In the genomic region with DNA sequence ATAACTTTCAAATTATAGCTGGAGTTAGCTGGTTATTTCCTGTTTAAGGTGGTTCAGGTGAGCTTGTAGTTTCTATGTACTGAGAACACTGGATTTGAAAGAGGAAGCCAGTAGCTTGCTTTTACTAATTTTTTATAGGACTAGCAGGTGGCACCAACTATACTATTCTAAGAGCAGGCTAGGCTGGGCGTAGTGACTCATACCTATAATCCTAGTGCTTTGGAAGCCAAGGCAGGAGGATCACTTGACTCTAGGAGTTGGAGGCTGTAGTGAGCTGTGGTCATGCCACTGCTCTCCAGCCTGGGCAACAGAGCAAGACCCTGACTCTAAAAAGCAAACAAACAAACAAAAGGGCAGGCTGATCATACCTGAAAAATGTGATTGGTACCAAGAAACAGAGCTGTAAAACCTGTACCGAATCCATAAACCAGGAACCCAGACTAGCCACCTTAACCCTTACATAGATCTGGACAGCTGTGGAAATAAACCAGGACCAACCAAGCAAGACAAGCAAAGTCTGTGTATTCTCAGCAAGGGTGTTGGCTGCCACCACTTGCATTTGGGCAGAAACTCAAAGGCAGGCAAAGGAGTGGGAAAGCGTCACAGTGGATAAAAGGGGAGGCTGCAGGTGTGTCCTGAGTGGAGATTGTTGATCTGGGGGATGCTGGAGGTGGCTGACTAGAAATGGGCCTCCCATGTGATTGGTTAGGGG, we compare ENCODE assay signal across 17 cellular contexts. TPM values are rescaled to one million over a fixed set of nuclear protein-coding genes. Genes with fewer than 3 reads are reported as not detected.
A peak's percentile ranks its signal among the peaks of the same experiment; 100 is the strongest.
DNase-seq lines count a peak whose midpoint lies in the region; ATAC-seq and TF ChIP-seq lines count a peak whose summit lies in the region.
"Had no signal": no experiment of that assay in that cellular context is flagged by ENCODE, and none has a peak within 500 bp of the region (broad histone marks: within the 10 kb centered on the region; RNA-seq: fewer than 3 reads in every experiment).

No MANE protein-coding gene starts in this region.

- intact Hi-C loops in colonic mucosa (cut with DNase I) (no loop called here), A673 (cut with micrococcal nuclease; ENCODE audit: unreplicated experiment) (no loop called here)

- CTCF ChIA-PET in A673 (lab: Charles Lee) = no interaction called here

- BruUV-seq in A673 (replicated peaks; lab: Mats Ljungman, UMichigan) = no TSS peak

- peak overlapping the region in 7 of 8 donors; percentile 22 to 77 (median 70) for H3K4me3 Mint-ChIP-seq in naive B cell
- H3K4me3 Mint-ChIP-seq in glutamatergic neuron (ENCODE audit: unreplicated experiment) = no peak overlapping the region
- H3K4me3 Mint-ChIP-seq: activated T-cell treated with anti-CD3 and anti-CD28 coated beads, Interleukin-2, amount 50 U/mL, for 4 hours had no signal

- TF ChIP-seq CTCF in MM.1S (IDR thresholded peaks at IDR 0.05; ENCODE audit: low read length) (no peak), colonic mucosa (IDR thresholded peaks at IDR 0.05) (no peak), A673 (conservative IDR thresholded peaks at IDR 0.05; ENCODE audit: low read depth, low read length) (no peak), glutamatergic neuron (IDR thresholded peaks at IDR 0.05; ENCODE audit: partially characterized antibody, unreplicated experiment) (no peak)

- no peaks in the 10 kb centered on the region for H3K9me2 ChIP-seq in MM.1S (replicated peaks; ENCODE audit: insufficient read depth, low read length)

- H3K27ac Mint-ChIP-seq in naive B cell = peak overlapping the region; percentile 46 to 93 (median 76)
- H3K27ac Mint-ChIP-seq in glutamatergic neuron (ENCODE audit: unreplicated experiment) = no peak overlapping the region

- H4K20me1 ChIP-seq in MM.1S (ENCODE audit: insufficient read depth, low read length) = no peaks in the 10 kb centered on the region

- no peak overlapping the region for H3K4me3 ChIP-seq in MM.1S (ENCODE audit: low read length)
- H3K4me3 ChIP-seq in colonic mucosa = no peak overlapping the region
- H3K4me3 ChIP-seq in A673 (ENCODE audit: low read depth, low read length, poor library complexity, severe bottlenecking) = no peak overlapping the region
- H3K4me3 ChIP-seq: skin epidermis had no signal

- H3K79me2 ChIP-seq in MM.1S (ENCODE audit: low read length) = no peaks in the 10 kb centered on the region

- ATAC-seq in naive B cell (ENCODE audit: low read depth in 2 of 2) = peak; percentile 93 to 97
- ATAC-seq in HG03432 (IDR thresholded peaks at IDR 0.05; ENCODE audit: unreplicated experiment) = no peak
- ATAC-seq: activated T-cell treated with anti-CD3 and anti-CD28 coated beads, Interleukin-2, amount 50 U/mL, for 4 hours had no signal

- peak; percentile 83 for DNase-seq in DMS53 (lab: John Stamatoyannopoulos, UW)
- peak; percentile 64 for DNase-seq in MM.1S
- peak; percentile 60 for DNase-seq in colonic mucosa
- DNase-seq in naive B cell = peak; percentile 51
- DNase-seq in EL = no peak
- DNase-seq in A673 (ENCODE audit: low spot score) = no peak
- DNase-seq in glutamatergic neuron = no peak
- DNase-seq: activated CD4-positive, alpha-beta T cell treated with anti-CD3 and anti-CD28 coated beads for 4 hours; activated T-cell treated with anti-CD3 and anti-CD28 coated beads, Interleukin-2, amount 50 U/mL, for 4 hours; foreskin fibroblast; NCI-H1436 treated with DMSO at 0.1 percent for 48 hours; NCI-H526; nucleus accumbens; stimulated activated naive CD4-positive, alpha-beta T cell treated with Interleukin-2 at 50 U/mL for 16 hours had no signal

- H3K9me3 ChIP-seq in MM.1S (replicated peaks; ENCODE audit: insufficient read depth, low read length) (no peaks in the 10 kb centered on the region), colonic mucosa (no peaks in the 10 kb centered on the region), A673 (ENCODE audit: low read depth, low read length, poor library complexity, severe bottlenecking) (no peaks in the 10 kb centered on the region)

- H3K9ac ChIP-seq in MM.1S (ENCODE audit: low read length) (no peak overlapping the region), colonic mucosa (ENCODE audit: low read depth in 2 of 2, low read length in 2 of 2) (no peak overlapping the region)

- H3K27ac ChIP-seq in MM.1S (ENCODE audit: low read length) = peak overlapping the region; percentile 54; the same call in 1 of the 2 replicates
- peak overlapping the region; percentile 74 for H3K27ac ChIP-seq in colonic mucosa
- no peak overlapping the region for H3K27ac ChIP-seq in A673 (ENCODE audit: low read depth, low read length, poor library complexity, severe bottlenecking)
- H3K27ac ChIP-seq: skin epidermis had no signal

- no peaks in the 10 kb centered on the region for H3K36me3 ChIP-seq in MM.1S (replicated peaks; ENCODE audit: insufficient read depth, low read length)
- H3K36me3 ChIP-seq in colonic mucosa = no peaks in the 10 kb centered on the region
- no peaks in the 10 kb centered on the region for H3K36me3 ChIP-seq in A673 (ENCODE audit: insufficient read depth, low read length, poor library complexity, severe bottlenecking)

- no peak overlapping the region for H2AFZ ChIP-seq in MM.1S (ENCODE audit: low read length)

- 0 out of 2 replicates have a peak, but pooled peaks cover 4% of the 10 kb centered on the region for H3F3A ChIP-seq in MM.1S (ENCODE audit: insufficient read depth, low read length)

- H3K27me3 Mint-ChIP-seq in naive B cell (peaks cover under 1 to 4% (median 2%) of the 10 kb centered on the region in 3 donors), glutamatergic neuron (ENCODE audit: unreplicated experiment) (no peaks in the 10 kb centered on the region)

- H3K27me3 ChIP-seq in MM.1S (replicated peaks; ENCODE audit: insufficient read depth, low read length) = no peaks in the 10 kb centered on the region
- H3K27me3 ChIP-seq in colonic mucosa = no peaks in the 10 kb centered on the region
- no peaks in the 10 kb centered on the region for H3K27me3 ChIP-seq in A673 (replicated peaks; ENCODE audit: insufficient read depth, low read depth, low read length, poor library complexity)

- H3K4me1 ChIP-seq in MM.1S (ENCODE audit: low read length) (peaks cover 14% of the 10 kb centered on the region), colonic mucosa (peaks cover 7% of the 10 kb centered on the region), A673 (ENCODE audit: insufficient read depth, low read length, poor library complexity, severe bottlenecking) (no peaks in the 10 kb centered on the region)

- H3K9me3 Mint-ChIP-seq in naive B cell (peaks cover 0 to 2% (median 0%) of the 10 kb centered on the region in 7 donors), glutamatergic neuron (ENCODE audit: unreplicated experiment) (peaks cover 1% of the 10 kb centered on the region)
- H3K9me3 Mint-ChIP-seq: activated T-cell treated with anti-CD3 and anti-CD28 coated beads, Interleukin-2, amount 50 U/mL, for 4 hours had no signal

- peaks cover 13 to 24% (median 22%) of the 10 kb centered on the region in 3 donors for H3K4me1 Mint-ChIP-seq in naive B cell
- peaks cover 4% of the 10 kb centered on the region for H3K4me1 Mint-ChIP-seq in glutamatergic neuron (ENCODE audit: low read depth, unreplicated experiment)

- no peaks in the 10 kb centered on the region for H3K36me3 Mint-ChIP-seq in naive B cell
- no peaks in the 10 kb centered on the region for H3K36me3 Mint-ChIP-seq in glutamatergic neuron (ENCODE audit: unreplicated experiment)

- H3K4me2 ChIP-seq in MM.1S (ENCODE audit: low read depth, low read length) = no peak overlapping the region

- POLR2A ChIA-PET in A673 (lab: Charles Lee; ENCODE audit: low non-redundant PET) = no interaction called here

RNA-seq across cellular contexts. Expression of a gene that starts 36.3 kb away (rescaled TPM):
- 1 to 10 TPM in 1 of 2 donors, under 1 TPM in 1; 0.37 to 1.0 TPM for total RNA-seq in colonic mucosa
- not detected for polyA plus RNA-seq in naive B cell (ENCODE audit: low read depth in 6 of 6)
- 1.9 and 2.1 TPM in 2 replicates for total RNA-seq in A673 (2021)
- not detected for total RNA-seq in glutamatergic neuron (ENCODE audit: unreplicated experiment)
- total RNA-seq: T-helper 2 cell treated with Interferon-gamma antibody and Interleukin-4, amounts not matched to agents 100 ng/mL and 5 ng/mL, for 36 hours had no signal

Comparison
In these comparisons a context has a peak if more than half of its experiments do, and no peak if none do; other contexts are left out.
1. DNase-seq: peak in DMS53 (single experiment), MM.1S (single experiment), colonic mucosa (single experiment) and naive B cell (single experiment); none in EL (single experiment), A673 (single experiment) and glutamatergic neuron (single experiment).